In the genomic region with DNA sequence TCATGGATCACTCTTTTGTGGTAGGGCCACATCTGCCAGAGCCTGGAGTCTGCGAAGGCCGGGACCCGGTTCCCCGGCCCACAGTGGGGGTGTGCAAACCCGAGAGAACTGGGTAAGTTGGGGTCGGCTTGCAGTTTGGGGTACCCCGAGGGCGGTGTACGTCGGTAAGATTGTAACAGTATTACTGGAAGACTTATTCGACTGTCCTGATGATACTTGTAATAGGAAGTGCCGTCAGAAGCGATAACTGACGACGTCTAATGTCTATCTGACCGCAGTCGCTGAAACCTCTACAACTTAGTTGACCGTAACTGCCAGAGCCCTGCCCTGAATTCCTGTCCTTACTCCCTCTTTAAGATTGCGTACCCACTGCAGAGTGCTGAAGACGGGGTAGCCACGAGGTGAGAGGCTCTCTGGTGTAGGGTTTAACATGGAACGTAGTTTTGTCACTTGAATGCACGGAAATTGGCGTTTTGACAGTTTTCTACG, we compare ENCODE assay signal across 1 cellular context.
TF ChIP-seq lines count a peak whose summit lies in the region.

No MANE protein-coding gene starts in this region.

TF ChIP-seq in HepG2, 621 proteins besides CTCF, POLR2A, EP300 and RAD21 (continued from another document and continues in another):
- TF ChIP-seq, protein P1, sequence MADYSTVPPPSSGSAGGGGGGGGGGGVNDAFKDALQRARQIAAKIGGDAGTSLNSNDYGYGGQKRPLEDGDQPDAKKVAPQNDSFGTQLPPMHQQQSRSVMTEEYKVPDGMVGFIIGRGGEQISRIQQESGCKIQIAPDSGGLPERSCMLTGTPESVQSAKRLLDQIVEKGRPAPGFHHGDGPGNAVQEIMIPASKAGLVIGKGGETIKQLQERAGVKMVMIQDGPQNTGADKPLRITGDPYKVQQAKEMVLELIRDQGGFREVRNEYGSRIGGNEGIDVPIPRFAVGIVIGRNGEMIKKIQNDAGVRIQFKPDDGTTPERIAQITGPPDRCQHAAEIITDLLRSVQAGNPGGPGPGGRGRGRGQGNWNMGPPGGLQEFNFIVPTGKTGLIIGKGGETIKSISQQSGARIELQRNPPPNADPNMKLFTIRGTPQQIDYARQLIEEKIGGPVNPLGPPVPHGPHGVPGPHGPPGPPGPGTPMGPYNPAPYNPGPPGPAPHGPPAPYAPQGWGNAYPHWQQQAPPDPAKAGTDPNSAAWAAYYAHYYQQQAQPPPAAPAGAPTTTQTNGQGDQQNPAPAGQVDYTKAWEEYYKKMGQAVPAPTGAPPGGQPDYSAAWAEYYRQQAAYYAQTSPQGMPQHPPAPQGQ (CRISPR knock-in tag; IDR thresholded peaks at IDR 0.05; ENCODE audit: borderline replicate concordance), result no peak
- TF ChIP-seq KDM5A (IDR thresholded peaks at IDR 0.05; ENCODE audit: borderline replicate concordance, low read length) (no peak), DMAP1 (CRISPR knock-in tag; IDR thresholded peaks at IDR 0.05) (no peak), HIC2 (CRISPR knock-in tag; IDR thresholded peaks at IDR 0.05; ENCODE audit: low read depth) (0 out of 2 replicates have a peak, but pooled peaks have one; percentile 9), ATRX (CRISPR knock-in tag; IDR thresholded peaks at IDR 0.05; ENCODE audit: borderline replicate concordance) (no peak), TARDBP (CRISPR knock-in tag; IDR thresholded peaks at IDR 0.05) (no peak), ZNF883 (CRISPR knock-in tag; IDR thresholded peaks at IDR 0.05; ENCODE audit: not compliant biosample characterization) (no peak), ZNF850 (CRISPR knock-in tag; conservative IDR thresholded peaks at IDR 0.05) (no peak), ZBTB39 (CRISPR knock-in tag; IDR thresholded peaks at IDR 0.05) (no peak), CCDC6 (CRISPR knock-in tag; IDR thresholded peaks at IDR 0.05) (0 out of 2 replicates have a peak, but pooled peaks have one; percentile 2), TOE1 (CRISPR knock-in tag; IDR thresholded peaks at IDR 0.05) (no peak), SP140L (CRISPR knock-in tag; IDR thresholded peaks at IDR 0.05; ENCODE audit: borderline replicate concordance) (no peak), RORA (CRISPR knock-in tag; IDR thresholded peaks at IDR 0.05) (no peak), AHR (CRISPR knock-in tag; IDR thresholded peaks at IDR 0.05) (no peak; the same call in 1 of the 2 replicates), IKZF5 (CRISPR knock-in tag; IDR thresholded peaks at IDR 0.05) (no peak), ZNF549 (CRISPR knock-in tag; IDR thresholded peaks at IDR 0.05) (no peak), MTF2 (CRISPR knock-in tag; IDR thresholded peaks at IDR 0.05; ENCODE audit: borderline replicate concordance) (no peak), MED8 (CRISPR knock-in tag; IDR thresholded peaks at IDR 0.05; ENCODE audit: insufficient replicate concordance) (no peak), ETV5 (CRISPR knock-in tag; IDR thresholded peaks at IDR 0.05; ENCODE audit: borderline replicate concordance) (no peak), ZNF749 (CRISPR knock-in tag; IDR thresholded peaks at IDR 0.05; ENCODE audit: borderline replicate concordance) (0 out of 2 replicates have a peak, but pooled peaks have one; percentile 11), FOXO1 (CRISPR knock-in tag; IDR thresholded peaks at IDR 0.05) (no peak), FLYWCH1 (CRISPR knock-in tag; IDR thresholded peaks at IDR 0.05) (no peak), ZNF558 (CRISPR knock-in tag; IDR thresholded peaks at IDR 0.05; ENCODE audit: borderline replicate concordance) (no peak; the same call in 1 of the 2 replicates), ZNF280B (CRISPR knock-in tag; IDR thresholded peaks at IDR 0.05; ENCODE audit: borderline replicate concordance) (no peak)
- TF ChIP-seq, protein P2, sequence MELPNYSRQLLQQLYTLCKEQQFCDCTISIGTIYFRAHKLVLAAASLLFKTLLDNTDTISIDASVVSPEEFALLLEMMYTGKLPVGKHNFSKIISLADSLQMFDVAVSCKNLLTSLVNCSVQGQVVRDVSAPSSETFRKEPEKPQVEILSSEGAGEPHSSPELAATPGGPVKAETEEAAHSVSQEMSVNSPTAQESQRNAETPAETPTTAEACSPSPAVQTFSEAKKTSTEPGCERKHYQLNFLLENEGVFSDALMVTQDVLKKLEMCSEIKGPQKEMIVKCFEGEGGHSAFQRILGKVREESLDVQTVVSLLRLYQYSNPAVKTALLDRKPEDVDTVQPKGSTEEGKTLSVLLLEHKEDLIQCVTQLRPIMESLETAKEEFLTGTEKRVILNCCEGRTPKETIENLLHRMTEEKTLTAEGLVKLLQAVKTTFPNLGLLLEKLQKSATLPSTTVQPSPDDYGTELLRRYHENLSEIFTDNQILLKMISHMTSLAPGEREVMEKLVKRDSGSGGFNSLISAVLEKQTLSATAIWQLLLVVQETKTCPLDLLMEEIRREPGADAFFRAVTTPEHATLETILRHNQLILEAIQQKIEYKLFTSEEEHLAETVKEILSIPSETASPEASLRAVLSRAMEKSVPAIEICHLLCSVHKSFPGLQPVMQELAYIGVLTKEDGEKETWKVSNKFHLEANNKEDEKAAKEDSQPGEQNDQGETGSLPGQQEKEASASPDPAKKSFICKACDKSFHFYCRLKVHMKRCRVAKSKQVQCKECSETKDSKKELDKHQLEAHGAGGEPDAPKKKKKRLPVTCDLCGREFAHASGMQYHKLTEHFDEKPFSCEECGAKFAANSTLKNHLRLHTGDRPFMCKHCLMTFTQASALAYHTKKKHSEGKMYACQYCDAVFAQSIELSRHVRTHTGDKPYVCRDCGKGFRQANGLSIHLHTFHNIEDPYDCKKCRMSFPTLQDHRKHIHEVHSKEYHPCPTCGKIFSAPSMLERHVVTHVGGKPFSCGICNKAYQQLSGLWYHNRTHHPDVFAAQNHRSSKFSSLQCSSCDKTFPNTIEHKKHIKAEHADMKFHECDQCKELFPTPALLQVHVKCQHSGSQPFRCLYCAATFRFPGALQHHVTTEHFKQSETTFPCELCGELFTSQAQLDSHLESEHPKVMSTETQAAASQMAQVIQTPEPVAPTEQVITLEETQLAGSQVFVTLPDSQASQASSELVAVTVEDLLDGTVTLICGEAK (IDR thresholded peaks at IDR 0.05), result no peak
- TF ChIP-seq, protein P2 (CRISPR knock-in tag; IDR thresholded peaks at IDR 0.05), result peak; percentile 1; the same call in 1 of the 2 replicates
- TF ChIP-seq, protein P3, sequence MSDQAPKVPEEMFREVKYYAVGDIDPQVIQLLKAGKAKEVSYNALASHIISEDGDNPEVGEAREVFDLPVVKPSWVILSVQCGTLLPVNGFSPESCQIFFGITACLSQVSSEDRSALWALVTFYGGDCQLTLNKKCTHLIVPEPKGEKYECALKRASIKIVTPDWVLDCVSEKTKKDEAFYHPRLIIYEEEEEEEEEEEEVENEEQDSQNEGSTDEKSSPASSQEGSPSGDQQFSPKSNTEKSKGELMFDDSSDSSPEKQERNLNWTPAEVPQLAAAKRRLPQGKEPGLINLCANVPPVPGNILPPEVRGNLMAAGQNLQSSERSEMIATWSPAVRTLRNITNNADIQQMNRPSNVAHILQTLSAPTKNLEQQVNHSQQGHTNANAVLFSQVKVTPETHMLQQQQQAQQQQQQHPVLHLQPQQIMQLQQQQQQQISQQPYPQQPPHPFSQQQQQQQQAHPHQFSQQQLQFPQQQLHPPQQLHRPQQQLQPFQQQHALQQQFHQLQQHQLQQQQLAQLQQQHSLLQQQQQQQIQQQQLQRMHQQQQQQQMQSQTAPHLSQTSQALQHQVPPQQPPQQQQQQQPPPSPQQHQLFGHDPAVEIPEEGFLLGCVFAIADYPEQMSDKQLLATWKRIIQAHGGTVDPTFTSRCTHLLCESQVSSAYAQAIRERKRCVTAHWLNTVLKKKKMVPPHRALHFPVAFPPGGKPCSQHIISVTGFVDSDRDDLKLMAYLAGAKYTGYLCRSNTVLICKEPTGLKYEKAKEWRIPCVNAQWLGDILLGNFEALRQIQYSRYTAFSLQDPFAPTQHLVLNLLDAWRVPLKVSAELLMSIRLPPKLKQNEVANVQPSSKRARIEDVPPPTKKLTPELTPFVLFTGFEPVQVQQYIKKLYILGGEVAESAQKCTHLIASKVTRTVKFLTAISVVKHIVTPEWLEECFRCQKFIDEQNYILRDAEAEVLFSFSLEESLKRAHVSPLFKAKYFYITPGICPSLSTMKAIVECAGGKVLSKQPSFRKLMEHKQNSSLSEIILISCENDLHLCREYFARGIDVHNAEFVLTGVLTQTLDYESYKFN (CRISPR knock-in tag; conservative IDR thresholded peaks at IDR 0.05), result no peak
